ENCODE assay signal across 27 cellular contexts in the genomic region with DNA sequence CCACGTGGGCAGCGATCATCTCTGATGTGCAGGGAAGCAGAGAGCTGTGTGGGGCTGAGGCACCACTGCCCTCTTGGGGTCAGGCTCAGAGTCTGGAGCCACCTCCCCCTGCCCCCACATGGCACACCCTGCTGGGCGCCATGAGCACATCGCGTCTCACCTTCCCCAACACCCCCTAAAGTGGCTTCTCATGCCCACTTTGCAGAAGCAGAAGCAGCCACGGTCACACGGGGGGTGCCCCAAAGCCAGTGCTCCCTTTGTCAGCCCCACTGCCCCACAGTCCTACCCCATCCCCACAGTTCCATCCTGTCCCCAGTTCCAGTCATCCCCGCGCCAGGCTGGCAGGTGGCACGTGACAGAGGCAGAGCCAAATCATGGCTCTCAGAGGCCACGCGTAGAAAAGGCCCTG. TPM values are rescaled to one million over a fixed set of nuclear protein-coding genes. Genes with fewer than 3 reads are reported as not detected.
DNase-seq lines count a peak whose midpoint lies in the region; ATAC-seq and TF ChIP-seq lines count a peak whose summit lies in the region.
"Had no signal": no experiment of that assay in that cellular context is flagged by ENCODE, and none has a peak within 500 bp of the region (broad histone marks: within the 10 kb centered on the region; RNA-seq: fewer than 3 reads in every experiment).

No MANE protein-coding gene starts in this region.

- H2BK12ac ChIP-seq in H9 (ENCODE audit: insufficient read length, low read depth, low read length): no peak overlapping the region
- peak overlapping the region in 1 of 2 experiments; percentile 57 for H2BK12ac ChIP-seq in mesenchymal stem cell (ENCODE audit: low read length in 2 of 2)

- H2BK15ac ChIP-seq in H9 (ENCODE audit: low read depth, low read length): no peak overlapping the region
- no peak overlapping the region for H2BK15ac ChIP-seq in mesenchymal stem cell (ENCODE audit: low read depth, poor library complexity, severe bottlenecking)

- H3K4me3 ChIP-seq in mesenchymal stem cell (ENCODE audit: insufficient read depth in 1 of 2, low read depth in 1 of 2, low read length in 2 of 2) (no peak overlapping the region), vagina (no peak overlapping the region)
- H3K4me3 ChIP-seq: BLaER1 treated with 17β-estradiol and CSF1 and Interleukin-3, amounts not matched to agents 10 nM and 100 nM; cardiac muscle cell; MG63; right lobe of liver; SJSA1; thoracic aorta had no signal

- H3K27ac Mint-ChIP-seq in H9: peak overlapping the region in 1 of 3 experiments; percentile 39; a peak in 2 of 7 replicates
- H3K27ac Mint-ChIP-seq: dendritic cell treated with granulocyte-macrophage colony-stimulating factor and Interleukin-4, amounts not matched to agents 40 ng/mL and 50 ng/mL, for 4 days; IgD-negative memory B cell had no signal

- no peak overlapping the region for H3K23ac ChIP-seq in H9 (ENCODE audit: insufficient read length, low read depth, low read length)
- H3K23ac ChIP-seq in mesenchymal stem cell (ENCODE audit: low read length in 2 of 2): no peak overlapping the region

- no peaks in the 10 kb centered on the region for H3K9me3 Mint-ChIP-seq in H9
- H3K9me3 Mint-ChIP-seq: dendritic cell treated with granulocyte-macrophage colony-stimulating factor and Interleukin-4, amounts not matched to agents 40 ng/mL and 50 ng/mL, for 4 days; IgD-negative memory B cell; naive B cell had no signal

- intact Hi-C loops in vagina (cut with DNase I): loop anchor here (5.0 kb wide), 1 partner anchor 138 kb away; no protein-coding TSS in a partner anchor

- TF ChIP-seq POLR2A in vagina (IDR thresholded peaks at IDR 0.05): no peak

- H3K36me3 Mint-ChIP-seq in H9 (ENCODE audit: insufficient read depth in 1 of 3, low read depth in 3 of 3): no peaks in the 10 kb centered on the region
- H3K36me3 Mint-ChIP-seq: IgD-negative memory B cell, naive B cell had no signal

- H4K91ac ChIP-seq in H9 (ENCODE audit: insufficient read length, low read depth, low read length): no peak overlapping the region
- H4K91ac ChIP-seq in mesenchymal stem cell (ENCODE audit: low read length): peak overlapping the region; percentile 66

- TF ChIP-seq CTCF in H9 (conservative IDR thresholded peaks at IDR 0.05) (peak; percentile 46; the same call in 2 of the 3 replicates), vagina (IDR thresholded peaks at IDR 0.05) (no peak)

- H3K14ac ChIP-seq in H9 (ENCODE audit: insufficient read depth, low read length) (no peak overlapping the region; the same call in 1 of the 2 replicates), mesenchymal stem cell (ENCODE audit: low read length in 2 of 2) (no peak overlapping the region)

- H2AFZ ChIP-seq in H9 (ENCODE audit: low read length): no peak overlapping the region
- no peak overlapping the region for H2AFZ ChIP-seq in mesenchymal stem cell (ENCODE audit: low read depth, low read length)
- H2AFZ ChIP-seq: parathyroid adenoma had no signal

- H3K4me1 ChIP-seq in H9 (ENCODE audit: insufficient read depth, low read length) (no peaks in the 10 kb centered on the region; the same call in 1 of the 2 replicates), mesenchymal stem cell (ENCODE audit: control insufficient read depth, insufficient read depth, low read depth, low read length) (peaks cover 10% of the 10 kb centered on the region), vagina (peaks cover 9% of the 10 kb centered on the region)
- H3K4me1 ChIP-seq: parathyroid adenoma had no signal

- peaks cover 11 to 13% of the 10 kb centered on the region in 2 experiments for H3K4me1 Mint-ChIP-seq in H9

- H3K4ac ChIP-seq in H9 (ENCODE audit: low read depth, low read length) (no peak overlapping the region), mesenchymal stem cell (ENCODE audit: low read depth in 1 of 2, low read length in 2 of 2) (no peak overlapping the region)

- H3K79me1 ChIP-seq in H9 (ENCODE audit: insufficient read depth, low read depth, low read length, poor library complexity, severe bottlenecking) (no peaks in the 10 kb centered on the region), mesenchymal stem cell (replicated peaks; ENCODE audit: low read length, poor library complexity, severe bottlenecking) (no peaks in the 10 kb centered on the region)

- H3K36me3 ChIP-seq in mesenchymal stem cell (ENCODE audit: control insufficient read depth in 1 of 2, insufficient read depth in 2 of 2, low read depth in 1 of 2, low read length in 2 of 2) (peaks cover 8 to 54% of the 10 kb centered on the region in 2 experiments), vagina (no peaks in the 10 kb centered on the region)
- H3K36me3 ChIP-seq: BLaER1 treated with 17β-estradiol and CSF1 and Interleukin-3, amounts not matched to agents 10 nM and 100 nM; cardiac muscle cell; MG63; right lobe of liver had no signal

- H3K27ac ChIP-seq in H9 (ENCODE audit: insufficient read length, low read depth, low read length): no peak overlapping the region
- peak overlapping the region; percentile 91 for H3K27ac ChIP-seq in cingulate gyrus (ENCODE audit: low read depth, low read length)
- H3K27ac ChIP-seq in mesenchymal stem cell (ENCODE audit: low read length, poor library complexity, severe bottlenecking): no peak overlapping the region
- H3K27ac ChIP-seq in vagina: no peak overlapping the region
- H3K27ac ChIP-seq: BLaER1 treated with 17β-estradiol and CSF1 and Interleukin-3, amounts not matched to agents 10 nM and 100 nM; cardiac muscle cell; parathyroid adenoma; right lobe of liver; SJSA1; thoracic aorta had no signal

- H3K9me3 ChIP-seq in H9 (ENCODE audit: control insufficient read depth, low read depth, low read length) (no peaks in the 10 kb centered on the region), mesenchymal stem cell (ENCODE audit: control insufficient read depth, low read length) (no peaks in the 10 kb centered on the region), vagina (no peaks in the 10 kb centered on the region)
- H3K9me3 ChIP-seq: BLaER1 treated with 17β-estradiol and CSF1 and Interleukin-3, amounts not matched to agents 10 nM and 100 nM; MG63; right lobe of liver; thoracic aorta had no signal

- H3K18ac ChIP-seq in H9 (ENCODE audit: insufficient read length, low read depth, low read length) (no peak overlapping the region), mesenchymal stem cell (ENCODE audit: low read depth in 1 of 2, low read length in 2 of 2) (no peak overlapping the region)

- H4K8ac ChIP-seq in H9 (replicated peaks; ENCODE audit: insufficient read length, low read depth, low read length) (no peak overlapping the region), mesenchymal stem cell (ENCODE audit: low read length) (peak overlapping the region; percentile 71)

- H3K4me2 ChIP-seq in H9 (ENCODE audit: insufficient read depth, insufficient read length, low read length) (no peak overlapping the region), mesenchymal stem cell (ENCODE audit: low read length, poor library complexity, severe bottlenecking) (no peak overlapping the region)
- H3K4me2 ChIP-seq: BLaER1 treated with 17β-estradiol and CSF1 and Interleukin-3, amounts not matched to agents 10 nM and 100 nM had no signal

- no peak overlapping the region for H2BK20ac ChIP-seq in H9 (ENCODE audit: low read depth, low read length, poor library complexity, severe bottlenecking)

- H3K56ac ChIP-seq in H9 (ENCODE audit: insufficient read length, low read depth, low read length): no peak overlapping the region

- H3K27me3 ChIP-seq in H9 (ENCODE audit: insufficient read depth, low read length) (no peaks in the 10 kb centered on the region), mesenchymal stem cell (ENCODE audit: control insufficient read depth in 1 of 2, insufficient read depth in 1 of 2, low read length in 2 of 2) (no peaks in the 10 kb centered on the region), vagina (no peaks in the 10 kb centered on the region)
- H3K27me3 ChIP-seq: BLaER1 treated with 17β-estradiol and CSF1 and Interleukin-3, amounts not matched to agents 10 nM and 100 nM; MG63; right lobe of liver; SJSA1 had no signal

- no peak overlapping the region for H3T11ph ChIP-seq in H9 (ENCODE audit: low read length)

- no peak for ATAC-seq in HG03095 (IDR thresholded peaks at IDR 0.05; ENCODE audit: unreplicated experiment)
- ATAC-seq: HCT116, right lobe of liver, T-helper 17 cell had no signal

- H2BK120ac ChIP-seq in H9 (ENCODE audit: low read depth, low read length, poor library complexity, severe bottlenecking) (no peak overlapping the region), mesenchymal stem cell (ENCODE audit: low read depth, low read length) (no peak overlapping the region)

- DNase-seq in COR-L47 (lab: John Stamatoyannopoulos, UW): peak; percentile 6
- peak; percentile 50 for DNase-seq in H9
- no peak for DNase-seq in mesenchymal stem cell
- no peak for DNase-seq in NAMALWA (ENCODE audit: low spot score)
- DNase-seq in vagina (ENCODE audit: extremely low spot score in 2 of 2): no peak
- no peak for DNase-seq in NCI-H524 treated with DMSO at 0.1 percent for 48 hours (lab: John Stamatoyannopoulos, UW)
- DNase-seq: activated CD4-positive, alpha-beta T cell treated with anti-CD3 and anti-CD28 coated beads for 48 hours; activated naive CD4-positive, alpha-beta T cell treated with Interleukin-2 at 50 U/mL for 16 hours; activated T-cell treated with anti-CD3 and anti-CD28 coated beads, Interleukin-2, amount 50 U/mL, for 48 hours; MG63; naive B cell; NCI-H1436 treated with DMSO at 0.1 percent for 48 hours; NCI-H510A; right lobe of liver; stimulated activated CD4-positive, alpha-beta T cell treated with anti-CD3 and anti-CD28 coated beads, Interleukin-4, amount 100 ng/mL, for 4 hours; stimulated activated naive CD4-positive, alpha-beta T cell treated with Interleukin-2 at 50 U/mL for 16 hours; T-helper 17 cell had no signal

- H3K4me3 Mint-ChIP-seq in H9: no peak overlapping the region; a peak in 1 of 5 replicates
- H3K4me3 Mint-ChIP-seq: dendritic cell treated with granulocyte-macrophage colony-stimulating factor and Interleukin-4, amounts not matched to agents 40 ng/mL and 50 ng/mL, for 4 days; IgD-negative memory B cell; naive B cell; T-helper 17 cell had no signal

- no peaks in the 10 kb centered on the region for H3K79me2 ChIP-seq in H9 (ENCODE audit: insufficient read depth, low read length)
- H3K79me2 ChIP-seq: parathyroid adenoma had no signal

- no peak overlapping the region for H2AK5ac ChIP-seq in H9 (ENCODE audit: insufficient read length, low read length)
- H2AK5ac ChIP-seq in mesenchymal stem cell (ENCODE audit: low read length, severe bottlenecking): no peak overlapping the region

- peaks cover 6% of the 10 kb centered on the region for H3K27me3 Mint-ChIP-seq in H9 (ENCODE audit: low read depth)
- H3K27me3 Mint-ChIP-seq: naive B cell, T-helper 17 cell had no signal

- H4K5ac ChIP-seq in H9 (ENCODE audit: insufficient read length, low read depth, low read length): no peak overlapping the region

- H4K20me1 ChIP-seq in H9 (ENCODE audit: control insufficient read depth, insufficient read depth, insufficient read length): no peaks in the 10 kb centered on the region
- H4K20me1 ChIP-seq: BLaER1 treated with 17β-estradiol and CSF1 and Interleukin-3, amounts not matched to agents 10 nM and 100 nM had no signal

- H3K9ac ChIP-seq in H9 (ENCODE audit: extremely low read depth, insufficient read length, low read length) (no peak overlapping the region), mesenchymal stem cell (ENCODE audit: low read length) (no peak overlapping the region)
- H3K9ac ChIP-seq: parathyroid adenoma had no signal

- no CpG with 5 or more reads among the region's 12 CpGs for WGBS in H9 (ENCODE audit: extremely low coverage, insufficient read length, low lambda C conversion rate)
- 85% methylated on average over 12 of the region's 12 CpGs for WGBS in mesenchymal stem cell

- H3K23me2 ChIP-seq in H9 (ENCODE audit: insufficient read length, low read depth, low read length, poor library complexity, severe bottlenecking): peaks cover 5% of the 10 kb centered on the region

- H2BK5ac ChIP-seq in H9 (ENCODE audit: insufficient read length, low read length) (no peak overlapping the region), mesenchymal stem cell (ENCODE audit: low read depth, low read length, poor library complexity, severe bottlenecking) (no peak overlapping the region)

RNA-seq across cellular contexts. Expression of gene SDCBP2, which starts 19.5 kb away (rescaled TPM):
- total RNA-seq in H9 (2021) (1.9 and 3.1 TPM in 2 replicates), vagina (43.5 TPM)
- polyA plus RNA-seq in mesenchymal stem cell (2013, experiment 1 of 2): 1.6 TPM
- polyA plus RNA-seq in mesenchymal stem cell (2013, experiment 2 of 2): 1.8 TPM

RNA-seq across cellular contexts. Expression of gene SNPH, which starts 43.3 kb away (rescaled TPM):
- total RNA-seq in H9 (2021): 1.8 TPM in 2 replicates
- 10.0 TPM for polyA plus RNA-seq in mesenchymal stem cell (2013, experiment 1 of 2)
- 9.5 TPM for polyA plus RNA-seq in mesenchymal stem cell (2013, experiment 2 of 2)
- 6.4 TPM for total RNA-seq in vagina

Comparison
In these comparisons a context has a peak if more than half of its experiments do, and no peak if none do; other contexts are left out.
1. DNase-seq: peak in COR-L47 (single experiment) and H9 (single experiment); none in mesenchymal stem cell (single experiment), NAMALWA (single experiment), vagina (0 of 2) and NCI-H524 treated with DMSO at 0.1 percent for 48 hours (single experiment).
2. RNA of gene SDCBP2, which starts 19.5 kb away (total RNA-seq): 43.5 TPM in vagina (single experiment); 1.9 to 3.1 TPM in H9; every median in the first group is over 10 times any median in the second.